ENCODE assay signal across 9 cellular contexts in the genomic region with DNA sequence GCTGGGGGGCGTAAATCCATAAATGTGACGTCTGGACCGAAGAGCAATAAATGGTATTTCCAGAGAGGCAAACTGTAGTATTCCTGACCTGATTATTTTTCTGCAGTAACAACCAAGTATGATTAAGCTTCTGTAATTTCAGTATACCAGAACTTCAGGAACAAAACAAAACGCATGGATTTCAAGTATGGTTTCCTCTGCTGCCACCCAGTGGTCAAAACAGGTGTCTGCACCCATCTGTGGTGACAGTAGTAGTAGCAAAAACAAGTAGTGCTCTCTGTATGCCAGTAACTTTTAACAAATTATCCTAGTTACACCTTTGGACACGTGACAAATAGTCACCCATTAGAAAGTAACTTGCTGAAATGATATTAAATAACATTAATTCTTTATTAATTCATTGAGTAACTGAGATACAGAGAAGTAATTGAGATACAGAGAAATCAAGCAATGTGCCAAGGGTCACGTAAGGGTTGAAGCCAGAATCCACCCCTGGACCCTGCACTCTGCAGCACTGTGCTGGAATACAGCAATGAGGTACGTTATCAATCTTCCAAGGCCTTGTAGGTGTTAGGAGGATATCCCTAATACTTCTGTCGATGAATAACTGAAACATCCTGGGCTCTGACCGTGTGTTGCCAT. TPM values are rescaled to one million over a fixed set of nuclear protein-coding genes. Genes with fewer than 3 reads are reported as not detected.
DNase-seq lines count a peak whose midpoint lies in the region; ATAC-seq and TF ChIP-seq lines count a peak whose summit lies in the region.
"Had no signal": no experiment of that assay in that cellular context is flagged by ENCODE, and none has a peak within 500 bp of the region (broad histone marks: within the 10 kb centered on the region; RNA-seq: fewer than 3 reads in every experiment).

No MANE protein-coding gene starts in this region.

- H3K27ac ChIP-seq in endodermal cell (ENCODE audit: low read depth, low read length): no peak overlapping the region

- POLR2A ChIA-PET in activated CD4-positive, alpha-beta memory T cell treated with anti-CD3 and anti-CD28 coated beads, Interleukin-2, amount 10 ng/mL, durations not matched to agents 7 days and 5 days (lab: Charles Lee): interaction anchor here (1.5 to 1.8 kb wide), 2 partner anchors 9 to 11 kb away, joined by 7 read pairs; no protein-coding TSS in a partner anchor

- H3K36me3 Mint-ChIP-seq in activated CD4-positive, alpha-beta memory T cell treated with anti-CD3 and anti-CD28 coated beads, Interleukin-2, amount 10 ng/mL, durations not matched to agents 7 days and 5 days (ENCODE audit: low read depth): no peaks in the 10 kb centered on the region
- no peaks in the 10 kb centered on the region for H3K36me3 Mint-ChIP-seq in endodermal cell (ENCODE audit: low read depth)

- ATAC-seq in HG03280 (IDR thresholded peaks at IDR 0.05; ENCODE audit: unreplicated experiment): peak; percentile 54

- peak; percentile 91 for TF ChIP-seq CTCF in endodermal cell (conservative IDR thresholded peaks at IDR 0.05)

- CTCF ChIA-PET in activated CD4-positive, alpha-beta memory T cell treated with anti-CD3 and anti-CD28 coated beads, Interleukin-2, amount 10 ng/mL, durations not matched to agents 7 days and 5 days (lab: Charles Lee): interaction anchor here (0.5 to 2.9 kb wide), 24 partner anchors 10 to 295 kb away, joined by 3 to 22 read pairs (median 5); partner anchors contain the start of genes RSPH4A and RWDD1

- H3K9me3 ChIP-seq in endodermal cell (ENCODE audit: control insufficient read depth, low read length): no peaks in the 10 kb centered on the region

- H3K27me3 Mint-ChIP-seq in activated CD4-positive, alpha-beta memory T cell treated with anti-CD3 and anti-CD28 coated beads, Interleukin-2, amount 10 ng/mL, durations not matched to agents 7 days and 5 days: peaks cover 16% of the 10 kb centered on the region
- no peaks in the 10 kb centered on the region for H3K27me3 Mint-ChIP-seq in endodermal cell (ENCODE audit: insufficient read depth)

- no peak overlapping the region for H3K27ac Mint-ChIP-seq in activated CD4-positive, alpha-beta memory T cell treated with anti-CD3 and anti-CD28 coated beads, Interleukin-2, amount 10 ng/mL, durations not matched to agents 7 days and 5 days
- H3K27ac Mint-ChIP-seq in endodermal cell: no peak overlapping the region
- H3K27ac Mint-ChIP-seq: stimulated activated naive CD8-positive, alpha-beta T cell treated with anti-CD3 and anti-CD28 coated beads, Interleukin-15, Interleukin-2, amounts not matched to agents 100 ng/mL and 50 ng/mL, for 24 hours had no signal

- no peaks in the 10 kb centered on the region for H3K27me3 ChIP-seq in endodermal cell (ENCODE audit: control insufficient read depth, insufficient read depth, low read length, poor library complexity, severe bottlenecking)

- H3K36me3 ChIP-seq in endodermal cell (ENCODE audit: control insufficient read depth, insufficient read depth, low read length): no peaks in the 10 kb centered on the region

- no peaks in the 10 kb centered on the region for H3K9me3 Mint-ChIP-seq in activated CD4-positive, alpha-beta memory T cell treated with anti-CD3 and anti-CD28 coated beads, Interleukin-2, amount 10 ng/mL, durations not matched to agents 7 days and 5 days
- no peaks in the 10 kb centered on the region for H3K9me3 Mint-ChIP-seq in endodermal cell
- H3K9me3 Mint-ChIP-seq: stimulated activated naive CD8-positive, alpha-beta T cell treated with anti-CD3 and anti-CD28 coated beads, Interleukin-15, Interleukin-2, amounts not matched to agents 100 ng/mL and 50 ng/mL, for 24 hours had no signal

- no peak overlapping the region for H3K4me3 Mint-ChIP-seq in activated CD4-positive, alpha-beta memory T cell treated with anti-CD3 and anti-CD28 coated beads, Interleukin-2, amount 10 ng/mL, durations not matched to agents 7 days and 5 days
- H3K4me3 Mint-ChIP-seq in endodermal cell: no peak overlapping the region
- H3K4me3 Mint-ChIP-seq: stimulated activated naive CD8-positive, alpha-beta T cell treated with anti-CD3 and anti-CD28 coated beads, Interleukin-15, Interleukin-2, amounts not matched to agents 100 ng/mL and 50 ng/mL, for 24 hours had no signal

- peaks cover 3% of the 10 kb centered on the region for H3K4me1 ChIP-seq in endodermal cell (ENCODE audit: control insufficient read depth, insufficient read depth, low read length)

- DNase-seq in activated gamma-delta T cell treated with Interleukin-2 at 50 U/mL for 16 hours: peak; percentile 65
- DNase-seq in activated gamma-delta T cell (lab: John Stamatoyannopoulos, UW): no peak
- peak; percentile 58 for DNase-seq in NCI-H69 (lab: John Stamatoyannopoulos, UW)
- DNase-seq in activated CD4-positive, alpha-beta memory T cell treated with anti-CD3 and anti-CD28 coated beads, Interleukin-2, amount 10 ng/mL, durations not matched to agents 7 days and 5 days: peak; percentile 73
- DNase-seq in endodermal cell: peak; percentile 91
- peak; percentile 82 for DNase-seq in middle frontal gyrus (ENCODE audit: extremely low spot score, low spot score)
- peak; percentile 41 for DNase-seq in stimulated activated CD8-positive, alpha-beta memory T cell treated with anti-CD3 and anti-CD28 coated beads, Interleukin-4, amount 100 ng/mL, for 24 hours (ENCODE audit: low read depth)

- 54 to 58% methylated on average over 8 to 9 of the region's 9 CpGs for WGBS in endodermal cell (ENCODE audit: insufficient coverage in 1 of 2, insufficient read length in 1 of 2), 2 experiments

- H3K9ac ChIP-seq in endodermal cell (ENCODE audit: extremely low read depth, low read length, poor library complexity, severe bottlenecking): no peak overlapping the region

- peaks cover 4% of the 10 kb centered on the region for H3K4me1 Mint-ChIP-seq in activated CD4-positive, alpha-beta memory T cell treated with anti-CD3 and anti-CD28 coated beads, Interleukin-2, amount 10 ng/mL, durations not matched to agents 7 days and 5 days
- peaks cover 3% of the 10 kb centered on the region for H3K4me1 Mint-ChIP-seq in endodermal cell

- no peak overlapping the region for H3K4me3 ChIP-seq in endodermal cell (ENCODE audit: low read length)

RNA-seq across cellular contexts. Expression of gene CALHM4, which starts 7.9 kb away (rescaled TPM):
- not detected for total RNA-seq in activated CD4-positive, alpha-beta memory T cell treated with anti-CD3 and anti-CD28 coated beads, Interleukin-2, amount 10 ng/mL, durations not matched to agents 7 days and 5 days
- total RNA-seq in endodermal cell: not detected
- not detected for polyA plus RNA-seq in endodermal cell (2013, experiment 1 of 2)
- not detected for polyA plus RNA-seq in endodermal cell (2013, experiment 2 of 2)

RNA-seq across cellular contexts. Expression of gene RWDD1, which starts 9.8 kb away (rescaled TPM):
- 10 to 100 TPM; 37.8 to 39.5 TPM for total RNA-seq in activated CD4-positive, alpha-beta memory T cell treated with anti-CD3 and anti-CD28 coated beads, Interleukin-2, amount 10 ng/mL, durations not matched to agents 7 days and 5 days
- total RNA-seq in endodermal cell: 10 to 100 TPM; 35.5 to 35.8 TPM
- 46.8 TPM for polyA plus RNA-seq in endodermal cell (2013, experiment 1 of 2)
- polyA plus RNA-seq in endodermal cell (2013, experiment 2 of 2): 54.9 TPM

RNA-seq across cellular contexts. Expression of gene TRAPPC3L, which starts 16.0 kb away (rescaled TPM):
- total RNA-seq in activated CD4-positive, alpha-beta memory T cell treated with anti-CD3 and anti-CD28 coated beads, Interleukin-2, amount 10 ng/mL, durations not matched to agents 7 days and 5 days: not detected
- not detected for total RNA-seq in endodermal cell
- not detected for polyA plus RNA-seq in endodermal cell (2013, experiment 1 of 2)
- polyA plus RNA-seq in endodermal cell (2013, experiment 2 of 2): not detected

RNA-seq across cellular contexts. Expression of gene CALHM5, which starts 50.1 kb away (rescaled TPM):
- not detected for total RNA-seq in activated CD4-positive, alpha-beta memory T cell treated with anti-CD3 and anti-CD28 coated beads, Interleukin-2, amount 10 ng/mL, durations not matched to agents 7 days and 5 days
- under 1 TPM; 0.18 to 0.20 TPM for total RNA-seq in endodermal cell
- polyA plus RNA-seq in endodermal cell (2013, experiment 1 of 2): 1.2 TPM
- 0.91 TPM for polyA plus RNA-seq in endodermal cell (2013, experiment 2 of 2)

RNA-seq across cellular contexts. Expression of gene RSPH4A, which starts 54.8 kb away (rescaled TPM):
- total RNA-seq in activated CD4-positive, alpha-beta memory T cell treated with anti-CD3 and anti-CD28 coated beads, Interleukin-2, amount 10 ng/mL, durations not matched to agents 7 days and 5 days: under 1 TPM; 0.10 to 0.15 TPM
- 1 to 10 TPM in 1 of 2 donors, under 1 TPM in 1; 0.92 to 1.2 TPM for total RNA-seq in endodermal cell
- 1.9 TPM for polyA plus RNA-seq in endodermal cell (2013, experiment 1 of 2)
- 1.9 TPM for polyA plus RNA-seq in endodermal cell (2013, experiment 2 of 2)
